ENCODE assay signal across 8 cellular contexts in the genomic region with DNA sequence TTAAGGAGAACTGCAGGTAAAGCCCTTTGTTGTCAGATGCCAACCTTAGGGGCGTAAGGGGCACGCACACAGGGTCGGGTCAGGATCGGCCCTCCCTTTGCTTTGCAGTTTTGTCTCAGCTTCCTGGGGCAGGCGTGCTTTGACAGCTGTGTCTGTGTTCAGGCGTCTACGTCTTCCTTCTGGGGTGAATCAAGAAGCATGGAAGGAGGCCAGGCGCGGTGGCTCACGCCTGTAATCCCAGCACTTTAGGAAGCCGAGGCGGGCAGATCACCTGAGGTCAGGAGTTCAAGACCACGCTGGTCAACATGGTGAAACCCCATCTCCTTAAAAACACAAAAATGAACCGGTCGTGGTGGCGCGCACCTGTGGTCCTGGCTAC. TPM values are rescaled to one million over a fixed set of nuclear protein-coding genes. Genes with fewer than 3 reads are reported as not detected.
DNase-seq lines count a peak whose midpoint lies in the region; ATAC-seq and TF ChIP-seq lines count a peak whose summit lies in the region.

No MANE protein-coding gene starts in this region.

- H3K4me2 ChIP-seq in fibroblast of lung (ENCODE audit: extremely low read depth, insufficient read depth, low read length): peak overlapping the region; percentile 99

- intact Hi-C loops in sciatic nerve (cut with DNase I): no loop called here

- H3K79me2 ChIP-seq in fibroblast of lung (ENCODE audit: control insufficient read depth, insufficient read depth, low read length): peaks cover 64% of the 10 kb centered on the region

- no peaks in the 10 kb centered on the region for H3K27me3 ChIP-seq in RWPE2 (ENCODE audit: insufficient read depth, poor library complexity, severe bottlenecking)
- no peaks in the 10 kb centered on the region for H3K27me3 ChIP-seq in fibroblast of lung (ENCODE audit: control insufficient read depth, insufficient read depth, low read length)

- H3K4me3 ChIP-seq in GM12864 (ENCODE audit: low read depth, low read length) (peak overlapping the region; percentile 61), RWPE2 (ENCODE audit: severe bottlenecking) (peak overlapping the region; percentile 72), fibroblast of lung (replicated peaks in 1 of 4; ENCODE audit: control extremely low read depth in 1 of 4, insufficient read depth in 1 of 4, low read depth in 3 of 4, low read length in 4 of 4) (peak overlapping the region; percentile 64 to 89 (median 74))

- ATAC-seq in RWPE2 (ENCODE audit: low read depth): no peak
- ATAC-seq in sciatic nerve: no peak
- no peak for ATAC-seq in GM19452 (IDR thresholded peaks at IDR 0.05; ENCODE audit: unreplicated experiment)

- H3K9ac ChIP-seq in fibroblast of lung (ENCODE audit: insufficient read depth, low read length): no peak overlapping the region

- H3K4me1 ChIP-seq in RWPE2 (ENCODE audit: insufficient read depth, poor library complexity, severe bottlenecking) (peaks cover 11% of the 10 kb centered on the region), fibroblast of lung (ENCODE audit: control insufficient read depth, extremely low read depth, insufficient read depth, low read length) (peaks cover 9% of the 10 kb centered on the region)

- H3K36me3 ChIP-seq in RWPE2 (ENCODE audit: low read depth) (peaks cover 82% of the 10 kb centered on the region), fibroblast of lung (ENCODE audit: control insufficient read depth, insufficient read depth, low read length) (peaks cover 32% of the 10 kb centered on the region)

- TF ChIP-seq CTCF in GM12864 (IDR thresholded peaks at IDR 0.05; ENCODE audit: low read depth, low read length, missing control alignments) (no peak), RWPE2 (IDR thresholded peaks at IDR 0.05; ENCODE audit: poor library complexity, severe bottlenecking) (no peak), fibroblast of lung (conservative IDR thresholded peaks at IDR 0.05 in 1 of 2, IDR thresholded peaks at IDR 0.05 in 1 of 2; ENCODE audit: low read depth in 1 of 2, low read length in 2 of 2) (no peak)

- no peak overlapping the region for H3K27ac ChIP-seq in RWPE2 (ENCODE audit: poor library complexity, severe bottlenecking)
- no peak overlapping the region for H3K27ac ChIP-seq in fibroblast of lung (ENCODE audit: insufficient read depth, low read length)

- no peaks in the 10 kb centered on the region for H4K20me1 ChIP-seq in fibroblast of lung (ENCODE audit: control insufficient read depth, extremely low read depth, insufficient read depth, low read length)

- H3K9me3 ChIP-seq in RWPE2 (ENCODE audit: severe bottlenecking) (peaks cover 2% of the 10 kb centered on the region), fibroblast of lung (ENCODE audit: control insufficient read depth, insufficient read depth, low read depth, low read length) (no peaks in the 10 kb centered on the region)

- DNase-seq in GM12864 (ENCODE audit: low read depth): no peak
- peak; percentile 74 for DNase-seq in RWPE2 (ENCODE audit: low spot score)
- DNase-seq in fibroblast of lung (ENCODE audit: low read depth in 2 of 2): no peak
- DNase-seq in sciatic nerve (ENCODE audit: low spot score): peak; percentile 51
- DNase-seq in HT-29 (ENCODE audit: low spot score): no peak
- DNase-seq in AG20443 (ENCODE audit: low spot score): no peak
- no peak for DNase-seq in NK-92 (lab: John Stamatoyannopoulos, UW; ENCODE audit: unreplicated experiment)

- no peak overlapping the region for H2AFZ ChIP-seq in fibroblast of lung (ENCODE audit: low read length)

RNA-seq across cellular contexts. Expression of a gene that starts 1.3 kb away (rescaled TPM):
- 10.7 and 11.0 TPM in 2 replicates for total RNA-seq in fibroblast of lung
- polyA plus RNA-seq in fibroblast of lung: 7.6 and 8.7 TPM in 2 replicates
- 13.8 and 19.0 TPM in 2 replicates for polyA plus RNA-seq in fibroblast of lung (2012)
- 13.9 and 14.4 TPM in 2 replicates for polyA minus RNA-seq in fibroblast of lung (ENCODE audit: low replicate concordance)
- total RNA-seq in sciatic nerve: 23.8 TPM
- 52.1 and 68.6 TPM in 2 replicates for total RNA-seq in HT-29 (2014; rRNA removed; shearing (Covaris generic))

RNA-seq across cellular contexts. Expression of a gene that starts 1.4 kb away (rescaled TPM):
- total RNA-seq in fibroblast of lung (24.7 and 35.0 TPM in 2 replicates), sciatic nerve (49.1 TPM)
- 32.2 and 34.6 TPM in 2 replicates for polyA plus RNA-seq in fibroblast of lung
- polyA plus RNA-seq in fibroblast of lung (2012): 36.3 and 40.1 TPM in 2 replicates
- 10.0 and 12.5 TPM in 2 replicates for polyA minus RNA-seq in fibroblast of lung (ENCODE audit: low replicate concordance)
- 82.0 and 86.1 TPM in 2 replicates for total RNA-seq in HT-29 (2014; rRNA removed; shearing (Covaris generic))

RNA-seq across cellular contexts. Expression of a gene that starts 12.7 kb away (rescaled TPM):
- 6.7 and 35.2 TPM in 2 replicates for total RNA-seq in fibroblast of lung
- polyA plus RNA-seq in fibroblast of lung: 3.8 and 5.7 TPM in 2 replicates
- 4.9 and 14.5 TPM in 2 replicates for polyA plus RNA-seq in fibroblast of lung (2012)
- 1.9 and 2.9 TPM in 2 replicates for polyA minus RNA-seq in fibroblast of lung (ENCODE audit: low replicate concordance)
- total RNA-seq in sciatic nerve: 6.1 TPM
- total RNA-seq in HT-29 (2014; rRNA removed; shearing (Covaris generic)): 4.1 and 4.9 TPM in 2 replicates

RNA-seq across cellular contexts. Expression of a gene that starts 27.3 kb away (rescaled TPM):
- 1.5 and 3.5 TPM in 2 replicates for total RNA-seq in fibroblast of lung
- 0.68 and 0.90 TPM in 2 replicates for polyA plus RNA-seq in fibroblast of lung
- polyA plus RNA-seq in fibroblast of lung (2012): 2.1 and 2.3 TPM in 2 replicates
- 0.41 TPM in 1 of 2 replicates, not detected in the other for polyA minus RNA-seq in fibroblast of lung (ENCODE audit: low replicate concordance)
- 8.1 TPM for total RNA-seq in sciatic nerve
- total RNA-seq in HT-29 (2014; rRNA removed; shearing (Covaris generic)): 267 and 295 TPM in 2 replicates

RNA-seq across cellular contexts. Expression of a gene that starts 30.4 kb away (rescaled TPM):
- total RNA-seq in fibroblast of lung (18.2 and 30.6 TPM in 2 replicates), sciatic nerve (73.0 TPM)
- 17.5 and 27.1 TPM in 2 replicates for polyA plus RNA-seq in fibroblast of lung
- polyA plus RNA-seq in fibroblast of lung (2012): 57.0 and 93.2 TPM in 2 replicates
- 17.2 and 17.6 TPM in 2 replicates for polyA minus RNA-seq in fibroblast of lung (ENCODE audit: low replicate concordance)
- 200 and 229 TPM in 2 replicates for total RNA-seq in HT-29 (2014; rRNA removed; shearing (Covaris generic))

Comparison
In these comparisons a context has a peak if more than half of its experiments do, and no peak if none do; other contexts are left out.
1. DNase-seq: peak in RWPE2 (single experiment) and sciatic nerve (single experiment); none in GM12864 (single experiment), fibroblast of lung (0 of 2), HT-29 (single experiment), AG20443 (single experiment) and NK-92 (single experiment).
2. Peak in every context shown above with its lines, with median percentiles within 50 percentile points of each other: H3K4me3 ChIP-seq.